In the genomic region with DNA sequence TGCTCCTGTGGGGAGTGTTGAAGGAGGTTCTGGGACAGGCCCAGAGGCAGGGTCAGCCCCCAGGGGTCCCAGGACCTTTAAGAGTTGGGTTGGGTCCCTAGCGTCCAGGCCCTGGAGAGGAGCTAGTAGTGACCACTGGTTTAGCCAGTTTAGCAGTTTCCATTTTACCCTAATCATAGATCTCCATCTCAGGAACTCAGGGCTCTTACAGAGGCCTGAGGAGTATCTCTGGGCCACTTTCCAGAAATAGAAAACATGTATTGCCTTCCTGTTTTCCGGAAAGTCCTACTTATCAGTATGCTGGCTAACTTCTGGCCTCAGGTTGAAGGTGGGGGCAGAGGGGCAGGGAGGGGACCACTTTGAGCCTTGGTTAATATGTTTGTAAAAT, we compare ENCODE assay signal across 11 cellular contexts. TPM values are rescaled to one million over a fixed set of nuclear protein-coding genes. Genes with fewer than 3 reads are reported as not detected.
DNase-seq lines count a peak whose midpoint lies in the region; ATAC-seq and TF ChIP-seq lines count a peak whose summit lies in the region.
"Had no signal": no experiment of that assay in that cellular context is flagged by ENCODE, and none has a peak within 500 bp of the region (broad histone marks: within the 10 kb centered on the region; RNA-seq: fewer than 3 reads in every experiment).

No MANE protein-coding gene starts in this region.

- no peak overlapping the region for H2AFZ ChIP-seq in neuronal stem cell (ENCODE audit: low read length)

- H3K4me2 ChIP-seq in neuronal stem cell (ENCODE audit: insufficient read depth, low read length, poor library complexity, severe bottlenecking) = no peak overlapping the region

- 22 to 70% methylated on average over 1 to 2 of the region's 2 CpGs for WGBS in body of pancreas, 2 donors
- no CpG with 5 or more reads among the region's 2 CpGs for WGBS in neuronal stem cell (ENCODE audit: extremely low coverage in 2 of 2, insufficient read length in 2 of 2, insufficient replicate concordance in 1 of 2), 2 donors

- H2BK120ac ChIP-seq in neuronal stem cell (ENCODE audit: low read depth, low read length) = no peak overlapping the region

- no peak for TF ChIP-seq CTCF in body of pancreas (IDR thresholded peaks at IDR 0.05)

- H3K23ac ChIP-seq in neuronal stem cell (ENCODE audit: low read depth, low read length, poor library complexity) = no peak overlapping the region

- H3K9me3 ChIP-seq in CD4-positive, CD25-positive, alpha-beta regulatory T cell (ENCODE audit: control insufficient read depth in 2 of 2, low read length in 2 of 2) = no peaks in the 10 kb centered on the region
- no peaks in the 10 kb centered on the region for H3K9me3 ChIP-seq in body of pancreas
- no peaks in the 10 kb centered on the region for H3K9me3 ChIP-seq in neuronal stem cell (replicated peaks in 1 of 2; ENCODE audit: control insufficient read depth in 2 of 2, insufficient read depth in 1 of 2, low read depth in 1 of 2, low read length in 2 of 2)
- H3K9me3 ChIP-seq: Caco-2 had no signal

- ATAC-seq in CD4-positive, CD25-positive, alpha-beta regulatory T cell (ENCODE audit: low read depth in 2 of 2) = no peak
- ATAC-seq in body of pancreas = peak; percentile 19
- no peak for ATAC-seq in GM19467 (IDR thresholded peaks at IDR 0.05; ENCODE audit: unreplicated experiment)

- no peak overlapping the region for H4K8ac ChIP-seq in neuronal stem cell (ENCODE audit: low read depth, low read length)

- no peak overlapping the region for H3K4ac ChIP-seq in neuronal stem cell (ENCODE audit: low read length)

- H3K14ac ChIP-seq in neuronal stem cell (ENCODE audit: low read length) = no peak overlapping the region

- H2BK15ac ChIP-seq in neuronal stem cell (ENCODE audit: low read length) = no peak overlapping the region

- H3K27me3 ChIP-seq in CD4-positive, CD25-positive, alpha-beta regulatory T cell (ENCODE audit: control insufficient read depth, insufficient read depth, low read length) = no peaks in the 10 kb centered on the region
- peaks cover 0 to 5% of the 10 kb centered on the region in 2 donors for H3K27me3 ChIP-seq in body of pancreas
- peaks cover 0 to 32% (median 0%) of the 10 kb centered on the region in 3 experiments for H3K27me3 ChIP-seq in neuronal stem cell (ENCODE audit: control insufficient read depth in 3 of 3, insufficient read depth in 3 of 3, low read depth in 1 of 3, low read length in 3 of 3)

- H3K9me3 Mint-ChIP-seq in CD4-positive, CD25-positive, alpha-beta regulatory T cell = peaks cover 0 to 4% (median 0%) of the 10 kb centered on the region in 7 donors
- peaks cover 0 to 3% (median 0%) of the 10 kb centered on the region in 3 donors for H3K9me3 Mint-ChIP-seq in IgD-negative memory B cell
- H3K9me3 Mint-ChIP-seq: activated naive CD4-positive, alpha-beta T cell treated with anti-CD3 and anti-CD28 coated beads for 36 hours had no signal

- no peak for TF ChIP-seq POLR2A in body of pancreas (IDR thresholded peaks at IDR 0.05)

- H3K79me1 ChIP-seq in neuronal stem cell (ENCODE audit: low read depth, low read length) = no peaks in the 10 kb centered on the region

- no peak overlapping the region for H3K4me3 Mint-ChIP-seq in CD4-positive, CD25-positive, alpha-beta regulatory T cell
- no peak overlapping the region for H3K4me3 Mint-ChIP-seq in IgD-negative memory B cell
- H3K4me3 Mint-ChIP-seq: activated naive CD4-positive, alpha-beta T cell treated with anti-CD3 and anti-CD28 coated beads for 36 hours had no signal

- peak overlapping the region; percentile 32 for H3K4me3 ChIP-seq in CD4-positive, CD25-positive, alpha-beta regulatory T cell (ENCODE audit: low read depth, low read length)
- H3K4me3 ChIP-seq in body of pancreas = no peak overlapping the region
- no peak overlapping the region for H3K4me3 ChIP-seq in neuronal stem cell (ENCODE audit: low read length in 2 of 2)
- H3K4me3 ChIP-seq: dorsolateral prefrontal cortex had no signal

- H3K18ac ChIP-seq in neuronal stem cell (ENCODE audit: low read length) = peak overlapping the region; percentile 5

- H3K4me1 ChIP-seq in CD4-positive, CD25-positive, alpha-beta regulatory T cell (ENCODE audit: control insufficient read depth, insufficient read depth, low read length, poor library complexity, severe bottlenecking) = peaks cover 16% of the 10 kb centered on the region
- H3K4me1 ChIP-seq in body of pancreas = peaks cover 13% of the 10 kb centered on the region
- no peaks in the 10 kb centered on the region for H3K4me1 ChIP-seq in neuronal stem cell (ENCODE audit: control insufficient read depth in 2 of 2, insufficient read depth in 1 of 2, low read depth in 1 of 2, low read length in 2 of 2)
- H3K4me1 ChIP-seq: Caco-2 had no signal

- H3K27ac ChIP-seq in CD4-positive, CD25-positive, alpha-beta regulatory T cell (ENCODE audit: insufficient read depth, low read length, poor library complexity, severe bottlenecking) = peak overlapping the region; percentile 62
- H3K27ac ChIP-seq in body of pancreas = peak overlapping the region in 2 of 4 donors; percentile 68 to 73
- no peak overlapping the region for H3K27ac ChIP-seq in neuronal stem cell (replicated peaks; ENCODE audit: low read length)

- H3K4me1 Mint-ChIP-seq in CD4-positive, CD25-positive, alpha-beta regulatory T cell = peaks cover 12 to 25% (median 18%) of the 10 kb centered on the region in 4 donors
- H3K4me1 Mint-ChIP-seq in IgD-negative memory B cell = peaks cover 6 to 9% (median 7%) of the 10 kb centered on the region in 3 donors

- no peak for DNase-seq in CD4-positive, CD25-positive, alpha-beta regulatory T cell
- DNase-seq in body of pancreas (no peak), neuronal stem cell (ENCODE audit: low spot score) (no peak), AG08395 (ENCODE audit: low spot score) (no peak), DMS53 (lab: John Stamatoyannopoulos, UW) (no peak), hypothalamus (lab: John Stamatoyannopoulos, UW) (no peak)

- intact Hi-C loops in body of pancreas (cut with DNase I) = loop anchor here (5.0 kb wide), 1 partner anchor 103 kb away; no protein-coding TSS in a partner anchor

- no peak overlapping the region for H3K9ac ChIP-seq in neuronal stem cell (ENCODE audit: low read depth, low read length, poor library complexity)

- no peak overlapping the region for H4K91ac ChIP-seq in neuronal stem cell (ENCODE audit: low read depth, low read length, poor library complexity)

- H3K27ac Mint-ChIP-seq in CD4-positive, CD25-positive, alpha-beta regulatory T cell = peak overlapping the region; percentile 85 to 96 (median 93)
- H3K27ac Mint-ChIP-seq in IgD-negative memory B cell = peak overlapping the region in 2 of 3 donors; percentile 35 to 80
- H3K27ac Mint-ChIP-seq: activated naive CD4-positive, alpha-beta T cell treated with anti-CD3 and anti-CD28 coated beads for 36 hours had no signal

- H3K36me3 Mint-ChIP-seq in CD4-positive, CD25-positive, alpha-beta regulatory T cell = peaks cover 27% of the 10 kb centered on the region
- peaks cover 13% of the 10 kb centered on the region for H3K36me3 Mint-ChIP-seq in IgD-negative memory B cell

- H2BK5ac ChIP-seq in neuronal stem cell (ENCODE audit: low read length) = no peak overlapping the region

- H2AK5ac ChIP-seq in neuronal stem cell (ENCODE audit: low read depth, low read length) = peak overlapping the region; percentile 15

- no peak overlapping the region for H2BK12ac ChIP-seq in neuronal stem cell (ENCODE audit: low read length)

- no peaks in the 10 kb centered on the region for H3K27me3 Mint-ChIP-seq in CD4-positive, CD25-positive, alpha-beta regulatory T cell
- no peaks in the 10 kb centered on the region for H3K27me3 Mint-ChIP-seq in IgD-negative memory B cell

- peaks cover 36% of the 10 kb centered on the region for H3K36me3 ChIP-seq in CD4-positive, CD25-positive, alpha-beta regulatory T cell (ENCODE audit: control insufficient read depth, insufficient read depth, low read length)
- H3K36me3 ChIP-seq in body of pancreas (replicated peaks in 1 of 2; ENCODE audit: insufficient read depth in 1 of 2, low read depth in 2 of 2) (no peaks in the 10 kb centered on the region), neuronal stem cell (replicated peaks in 1 of 2; ENCODE audit: control insufficient read depth in 2 of 2, insufficient read depth in 2 of 2, low read length in 2 of 2) (no peaks in the 10 kb centered on the region)

RNA-seq across cellular contexts. Expression of gene NCF4, which starts 13.5 kb away (rescaled TPM):
- 53.1 TPM for total RNA-seq in CD4-positive, CD25-positive, alpha-beta regulatory T cell
- polyA plus RNA-seq in CD4-positive, CD25-positive, alpha-beta regulatory T cell = 100 to 1,000 TPM in 2 of 4 donors, 10 to 100 TPM in 2; 57.8 to 126 (median 84.6) TPM
- polyA plus RNA-seq in IgD-negative memory B cell = 121 TPM
- 1 to 10 TPM; 5.9 to 6.0 TPM for total RNA-seq in body of pancreas
- not detected for polyA plus RNA-seq in neuronal stem cell (2013, experiment 1 of 2)
- not detected for polyA plus RNA-seq in neuronal stem cell (2013, experiment 2 of 2)
- total RNA-seq: Caco-2 had no signal

RNA-seq across cellular contexts. Expression of gene CSF2RB, which starts 39.1 kb away (rescaled TPM):
- 27.0 TPM for total RNA-seq in CD4-positive, CD25-positive, alpha-beta regulatory T cell
- 10 to 100 TPM in 2 of 4 donors, 1 to 10 TPM in 2; 5.7 to 10.6 (median 8.8) TPM for polyA plus RNA-seq in CD4-positive, CD25-positive, alpha-beta regulatory T cell
- polyA plus RNA-seq in IgD-negative memory B cell = 17.6 TPM
- total RNA-seq in body of pancreas = 1 to 10 TPM; 2.0 to 2.9 TPM
- polyA plus RNA-seq in neuronal stem cell (2013, experiment 1 of 2) = 0.01 TPM
- 0.01 TPM for polyA plus RNA-seq in neuronal stem cell (2013, experiment 2 of 2)
- total RNA-seq: Caco-2 had no signal

RNA-seq across cellular contexts. Expression of gene PVALB, which starts 57.5 kb away (rescaled TPM):
- total RNA-seq in CD4-positive, CD25-positive, alpha-beta regulatory T cell = not detected
- not detected for polyA plus RNA-seq in CD4-positive, CD25-positive, alpha-beta regulatory T cell
- not detected for polyA plus RNA-seq in IgD-negative memory B cell
- not detected for total RNA-seq in body of pancreas
- 7.0 TPM for polyA plus RNA-seq in neuronal stem cell (2013, experiment 1 of 2)
- polyA plus RNA-seq in neuronal stem cell (2013, experiment 2 of 2) = 5.6 TPM
- total RNA-seq: activated naive CD4-positive, alpha-beta T cell treated with anti-CD3 and anti-CD28 coated beads for 36 hours; Caco-2 had no signal
